ENCODE assay signal across 19 cellular contexts in genomic region chr10:110730345-110731055, GRCh38.
A peak's percentile ranks its signal among the peaks of the same experiment; 100 is the strongest.
DNase-seq lines count a peak whose midpoint lies in the region; ATAC-seq, FAIRE-seq and TF ChIP-seq lines count a peak whose summit lies in the region.
"Had no signal": no experiment of that assay in that cellular context is flagged by ENCODE, and none has a peak within 500 bp of the region (broad histone marks: within the 10 kb centered on the region; RNA-seq: fewer than 3 reads in every experiment).

No MANE protein-coding gene starts in this region.

- H3K27me3 ChIP-seq in heart left ventricle (no peaks in the 10 kb centered on the region), GM23338 (ENCODE audit: insufficient read depth) (no peaks in the 10 kb centered on the region), H1 (replicated peaks in 1 of 4; ENCODE audit: control insufficient read depth in 3 of 4, extremely low read depth in 1 of 4, insufficient read depth in 3 of 4, low read length in 3 of 4) (no peaks in the 10 kb centered on the region), gastrocnemius medialis (no peaks in the 10 kb centered on the region)
- H3K27me3 ChIP-seq: BLaER1 had no signal

- H3K4me2 ChIP-seq in GM23338 (no peak overlapping the region), H1 (ENCODE audit: insufficient read depth in 1 of 2, low read depth in 2 of 2, low read length in 2 of 2) (no peak overlapping the region)
- H3K4me2 ChIP-seq: BLaER1 had no signal

- no peak overlapping the region for H4K5ac ChIP-seq in H1 (ENCODE audit: insufficient read length, low read depth, low read length)

- no peaks in the 10 kb centered on the region for H3K27me3 Mint-ChIP-seq in GM23338 (ENCODE audit: insufficient read depth, low read depth, poor library complexity)

- DNase-seq in heart left ventricle, result no peak
- no peak for DNase-seq in Right ventricle myocardium superior
- no peak for DNase-seq in GM23338 (ENCODE audit: low spot score)
- no peak for DNase-seq in H1 (ENCODE audit: low read depth in 1 of 2, low spot score in 2 of 2)
- DNase-seq in gastrocnemius medialis, result peak in 1 of 2 donors; percentile 49
- DNase-seq in T1000 (lab: John Stamatoyannopoulos, UW), result no peak
- no peak for DNase-seq in RPMI8226
- DNase-seq in HEK293T (ENCODE audit: extremely low spot score), result no peak
- DNase-seq: AML-193; Caco-2; CD8-positive, alpha-beta memory T cell; DND-41; GDM1; HCEC 1CT had no signal

- 0 out of 2 replicates have a peak overlapping the region, but pooled peaks have one; percentile 27 for H3K18ac ChIP-seq in H1 (ENCODE audit: extremely low read depth, low read length)

- H3K79me2 ChIP-seq in GM23338 (replicated peaks; ENCODE audit: insufficient read depth), result no peaks in the 10 kb centered on the region
- no peaks in the 10 kb centered on the region for H3K79me2 ChIP-seq in H1 (ENCODE audit: control insufficient read depth in 1 of 2, insufficient read depth in 2 of 2, low read length in 2 of 2)

- 42 to 53% (median 45%) methylated on average over 11 of the region's 11 CpGs for WGBS in heart left ventricle, 4 donors
- 89% methylated on average over 11 of the region's 11 CpGs; no CpG with 5 or more reads in 1 of the 2 experiments for WGBS in H1 (ENCODE audit: extremely low coverage in 1 of 2, insufficient coverage in 1 of 2, insufficient read length in 1 of 2, insufficient replicate concordance in 2 of 2, low coverage in 1 of 2, low lambda C conversion rate in 2 of 2, missing lambda C conversion rate in 1 of 2), 2 experiments

- H3K56ac ChIP-seq in H1 (replicated peaks; ENCODE audit: insufficient read length, low read depth, low read length), result no peak overlapping the region

- CTCF ChIA-PET in H1 (lab: Charles Lee; ENCODE audit: partially characterized antibody), result interaction anchor here (0.8 to 3.5 kb wide), 6 partner anchors 11 to 166 kb away, joined by 3 to 12 read pairs (median 3); no protein-coding TSS in a partner anchor
- CTCF ChIA-PET in HEK293T (lab: Yijun Ruan, JAX), result interaction anchor here (0.6 kb wide), 1 partner anchor 114 kb away, joined by 4 read pairs; no protein-coding TSS in a partner anchor

- no peak overlapping the region; the same call in 1 of the 2 replicates for H4K8ac ChIP-seq in H1 (ENCODE audit: extremely low read depth, insufficient read depth, low read length)

- no peak overlapping the region for H3K4me3 Mint-ChIP-seq in GM23338
- H3K4me3 Mint-ChIP-seq: CD8-positive, alpha-beta memory T cell had no signal

- H3F3A ChIP-seq in GM23338 (replicated peaks; ENCODE audit: low read depth), result no peaks in the 10 kb centered on the region

- H3K27ac Mint-ChIP-seq in GM23338, result no peak overlapping the region
- H3K27ac Mint-ChIP-seq: CD8-positive, alpha-beta memory T cell had no signal

- intact Hi-C loops in heart left ventricle (cut with DNase I) (no loop called here), Right ventricle myocardium superior (cut with DNase I) (no loop called here), gastrocnemius medialis (cut with DNase I; ENCODE audit: low total_unique reads) (no loop called here)

- H3K36me3 ChIP-seq in heart left ventricle (no peaks in the 10 kb centered on the region), GM23338 (ENCODE audit: insufficient read depth) (no peaks in the 10 kb centered on the region), H1 (ENCODE audit: control insufficient read depth in 2 of 4, insufficient read depth in 4 of 4, low read length in 3 of 4) (no peaks in the 10 kb centered on the region), gastrocnemius medialis (no peaks in the 10 kb centered on the region)
- H3K36me3 ChIP-seq: BLaER1 had no signal

- H3K9me3 Mint-ChIP-seq in GM23338, result no peaks in the 10 kb centered on the region
- H3K9me3 Mint-ChIP-seq: CD8-positive, alpha-beta memory T cell had no signal

- no peaks in the 10 kb centered on the region for H3K36me3 Mint-ChIP-seq in GM23338 (ENCODE audit: low read depth)

- FAIRE-seq in H1 (lab: Jason Lieb, UNC), result no peak
- FAIRE-seq: GM12892, HepG2, HTR-8/SVneo had no signal

- peaks cover 12% of the 10 kb centered on the region; the same call in 2 of the 3 replicates for H3K4me1 Mint-ChIP-seq in GM23338

- no peak overlapping the region for H2BK120ac ChIP-seq in H1 (replicated peaks; ENCODE audit: low read depth, low read length)

- no peaks in the 10 kb centered on the region for H3K79me1 ChIP-seq in H1 (ENCODE audit: low read depth, low read length)

- H3K9me3 ChIP-seq in heart left ventricle, result no peaks in the 10 kb centered on the region
- H3K9me3 ChIP-seq in H1 (ENCODE audit: insufficient read depth in 2 of 2, low read depth in 1 of 2, low read length in 1 of 2), result no peaks in the 10 kb centered on the region
- H3K9me3 ChIP-seq in gastrocnemius medialis, result no peaks in the 10 kb centered on the region
- H3K9me3 ChIP-seq: BLaER1, Caco-2 had no signal

- H2AK5ac ChIP-seq in H1 (ENCODE audit: low read depth, low read length), result no peak overlapping the region

- POLR2A ChIA-PET in H1 (lab: Charles Lee; ENCODE audit: partially characterized antibody), result no interaction called here
- POLR2A ChIA-PET in HEK293T (lab: Yijun Ruan, JAX), result no interaction called here

- H4K91ac ChIP-seq in H1 (replicated peaks; ENCODE audit: insufficient read length, low read length), result no peak overlapping the region

- no peak for TF ChIP-seq EP300 in H1 (IDR thresholded peaks at IDR 0.05; ENCODE audit: borderline replicate concordance in 1 of 2, low read depth in 2 of 2, low read length in 2 of 2)

- H3K4ac ChIP-seq in H1 (replicated peaks; ENCODE audit: insufficient read length, low read depth, low read length), result no peak overlapping the region

- H3K23ac ChIP-seq in H1 (ENCODE audit: insufficient read length), result no peak overlapping the region

- no peak overlapping the region for H2BK5ac ChIP-seq in H1 (ENCODE audit: low read depth, low read length)

- H3K9ac ChIP-seq in H1 (replicated peaks in 1 of 4; ENCODE audit: extremely low read depth in 1 of 4, low read depth in 3 of 4, low read length in 3 of 4), result no peak overlapping the region
- H3K9ac ChIP-seq: BLaER1 had no signal

- H4K20me1 ChIP-seq in GM23338 (replicated peaks; ENCODE audit: insufficient read depth), result no peaks in the 10 kb centered on the region
- no peaks in the 10 kb centered on the region for H4K20me1 ChIP-seq in H1 (replicated peaks in 1 of 2; ENCODE audit: control insufficient read depth in 1 of 2, insufficient read depth in 2 of 2, low read length in 2 of 2)
- H4K20me1 ChIP-seq: BLaER1 had no signal

- TF ChIP-seq POLR2A in heart left ventricle (IDR thresholded peaks at IDR 0.05), result no peak
- no peak for TF ChIP-seq POLR2A in H1 (IDR thresholded peaks at IDR 0.05; ENCODE audit: control extremely low read depth in 1 of 2, low read depth in 2 of 2, low read length in 2 of 2)
- TF ChIP-seq POLR2A in gastrocnemius medialis (IDR thresholded peaks at IDR 0.05), result peak in 1 of 2 donors; percentile 20

- H2BK20ac ChIP-seq in H1 (ENCODE audit: low read length), result no peak overlapping the region

- H2AFZ ChIP-seq in GM23338 (peak overlapping the region; percentile 85; the same call in 1 of the 2 replicates), H1 (ENCODE audit: low read length) (no peak overlapping the region)

- no peak for TF ChIP-seq RAD21 in H1 (IDR thresholded peaks at IDR 0.05 in 1 of 2, conservative IDR thresholded peaks at IDR 0.05 in 1 of 2; ENCODE audit: low read depth in 2 of 2, low read length in 2 of 2)

- H3K9me2 ChIP-seq in GM23338 (ENCODE audit: insufficient read depth), result no peaks in the 10 kb centered on the region

- peak overlapping the region in 10 of 12 donors; percentile 3 to 74 (median 38) for H3K27ac ChIP-seq in heart left ventricle
- H3K27ac ChIP-seq in GM23338 (ENCODE audit: low read depth), result no peak overlapping the region
- H3K27ac ChIP-seq in H1 (ENCODE audit: low read depth, low read length), result no peak overlapping the region
- H3K27ac ChIP-seq in gastrocnemius medialis, result peak overlapping the region in 3 of 4 donors; percentile 78 to 86 (median 85)
- H3K27ac ChIP-seq: 22Rv1, BLaER1 had no signal

- TF ChIP-seq CTCF in heart left ventricle (IDR thresholded peaks at IDR 0.05) (no peak), GM23338 (conservative IDR thresholded peaks at IDR 0.05; ENCODE audit: low read depth in 2 of 2) (no peak), H1 (IDR thresholded peaks at IDR 0.05; ENCODE audit: control extremely low read depth in 1 of 3, insufficient read depth in 1 of 3, low read depth in 1 of 3, low read length in 3 of 3) (no peak), gastrocnemius medialis (IDR thresholded peaks at IDR 0.05 in 4 of 5, conservative IDR thresholded peaks at IDR 0.05 in 1 of 5) (no peak)

- no peak overlapping the region for H2BK12ac ChIP-seq in H1 (ENCODE audit: low read depth, low read length)

- no peaks in the 10 kb centered on the region for H3K23me2 ChIP-seq in H1 (ENCODE audit: low read depth, low read length)

- no peak overlapping the region for H3K14ac ChIP-seq in H1 (ENCODE audit: insufficient read length)

- in situ Hi-C loops in gastrocnemius medialis (cut with MboI; ENCODE audit: low sequenced_read_pairs in 4 of 4), result no loop called here

- no peak overlapping the region for H2BK15ac ChIP-seq in H1 (ENCODE audit: low read length)

- no peak overlapping the region for H3K4me3 ChIP-seq in heart left ventricle
- no peak overlapping the region for H3K4me3 ChIP-seq in GM23338
- H3K4me3 ChIP-seq in H1 (ENCODE audit: extremely low read depth in 1 of 4, insufficient read depth in 2 of 4, low read depth in 3 of 4, low read length in 4 of 4), result no peak overlapping the region
- H3K4me3 ChIP-seq in gastrocnemius medialis, result no peak overlapping the region
- H3K4me3 ChIP-seq: BLaER1 had no signal

- ATAC-seq in heart left ventricle, result peak in 3 of 4 donors; percentile 15 to 18 (median 16)
- ATAC-seq in Right ventricle myocardium superior (ENCODE audit: poor library complexity), result no peak
- no peak for ATAC-seq in GM23338
- ATAC-seq in gastrocnemius medialis, result no peak

- H3K4me1 ChIP-seq in heart left ventricle (peaks cover 0 to 75% (median 27%) of the 10 kb centered on the region in 12 donors), GM23338 (ENCODE audit: insufficient read depth) (peaks cover 14% of the 10 kb centered on the region; the same call in 1 of the 2 replicates), H1 (replicated peaks in 1 of 4; ENCODE audit: control insufficient read depth in 3 of 4, insufficient read depth in 4 of 4, low read length in 3 of 4) (no peaks in the 10 kb centered on the region; a peak in 1 of 7 replicates), gastrocnemius medialis (peaks cover 22 to 24% of the 10 kb centered on the region in 2 donors)
- H3K4me1 ChIP-seq: BLaER1 had no signal

TF ChIP-seq in GM23338, 12 proteins besides CTCF, POLR2A, EP300 and RAD21 (continues in another document):
- TF ChIP-seq CREB1 (CRISPR knock-in tag; IDR thresholded peaks at IDR 0.05; ENCODE audit: low read depth), result no peak

TF ChIP-seq in H1, 55 proteins besides CTCF, POLR2A, EP300 and RAD21 (continues in another document):
- TF ChIP-seq TBP (IDR thresholded peaks at IDR 0.05; ENCODE audit: low read depth, low read length) (no peak), GTF2F1 (IDR thresholded peaks at IDR 0.05; ENCODE audit: borderline replicate concordance, low read depth, low read length) (no peak)

TF ChIP-seq in HEK293T, 16 proteins besides CTCF, POLR2A, EP300 and RAD21 (continues in another document):
- TF ChIP-seq HDGF (IDR thresholded peaks at IDR 0.05; ENCODE audit: borderline replicate concordance), result no peak
- no peak for TF ChIP-seq SUZ12 (IDR thresholded peaks at IDR 0.05)
- TF ChIP-seq SP1 (IDR thresholded peaks at IDR 0.05), result no peak
- no peak for TF ChIP-seq ELF4 (IDR thresholded peaks at IDR 0.05)
- TF ChIP-seq FOXK2 (IDR thresholded peaks at IDR 0.05), result no peak
- no peak for TF ChIP-seq ARNT (IDR thresholded peaks at IDR 0.05)

Comparison
In these comparisons a context has a peak if more than half of its experiments do, and no peak if none do; other contexts are left out.
1. ATAC-seq: peak in heart left ventricle (3 of 4); none in Right ventricle myocardium superior (single experiment), GM23338 (single experiment) and gastrocnemius medialis (0 of 2).
2. H3K27ac ChIP-seq: peak in heart left ventricle (10 of 12) and gastrocnemius medialis (3 of 4); none in GM23338 (single experiment) and H1 (single experiment).